ENCODE assay signal across 1 cellular context in the genomic region with DNA sequence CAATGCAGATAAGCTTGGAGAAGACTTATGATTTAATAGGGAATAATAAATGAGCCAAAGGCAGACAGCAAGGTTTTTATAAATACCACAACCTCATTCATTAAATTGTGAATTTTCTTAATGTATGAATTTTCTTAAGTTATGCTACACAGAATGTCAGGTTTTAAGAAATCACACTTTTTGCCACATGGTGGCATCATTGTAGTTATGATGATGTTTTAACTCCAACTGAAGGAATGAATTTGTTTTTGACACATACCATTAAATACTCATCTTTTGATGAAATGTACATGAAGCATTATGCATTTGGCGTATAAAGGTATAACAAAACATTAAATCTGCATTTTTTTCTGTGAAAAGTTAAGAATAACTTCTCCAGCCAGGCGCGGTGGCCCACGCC.
TF ChIP-seq lines count a peak whose summit lies in the region.

No MANE protein-coding gene starts in this region.

TF ChIP-seq in GM23338, 12 proteins besides CTCF, POLR2A, EP300 and RAD21 (continued from another document):
- TF ChIP-seq, protein P1, sequence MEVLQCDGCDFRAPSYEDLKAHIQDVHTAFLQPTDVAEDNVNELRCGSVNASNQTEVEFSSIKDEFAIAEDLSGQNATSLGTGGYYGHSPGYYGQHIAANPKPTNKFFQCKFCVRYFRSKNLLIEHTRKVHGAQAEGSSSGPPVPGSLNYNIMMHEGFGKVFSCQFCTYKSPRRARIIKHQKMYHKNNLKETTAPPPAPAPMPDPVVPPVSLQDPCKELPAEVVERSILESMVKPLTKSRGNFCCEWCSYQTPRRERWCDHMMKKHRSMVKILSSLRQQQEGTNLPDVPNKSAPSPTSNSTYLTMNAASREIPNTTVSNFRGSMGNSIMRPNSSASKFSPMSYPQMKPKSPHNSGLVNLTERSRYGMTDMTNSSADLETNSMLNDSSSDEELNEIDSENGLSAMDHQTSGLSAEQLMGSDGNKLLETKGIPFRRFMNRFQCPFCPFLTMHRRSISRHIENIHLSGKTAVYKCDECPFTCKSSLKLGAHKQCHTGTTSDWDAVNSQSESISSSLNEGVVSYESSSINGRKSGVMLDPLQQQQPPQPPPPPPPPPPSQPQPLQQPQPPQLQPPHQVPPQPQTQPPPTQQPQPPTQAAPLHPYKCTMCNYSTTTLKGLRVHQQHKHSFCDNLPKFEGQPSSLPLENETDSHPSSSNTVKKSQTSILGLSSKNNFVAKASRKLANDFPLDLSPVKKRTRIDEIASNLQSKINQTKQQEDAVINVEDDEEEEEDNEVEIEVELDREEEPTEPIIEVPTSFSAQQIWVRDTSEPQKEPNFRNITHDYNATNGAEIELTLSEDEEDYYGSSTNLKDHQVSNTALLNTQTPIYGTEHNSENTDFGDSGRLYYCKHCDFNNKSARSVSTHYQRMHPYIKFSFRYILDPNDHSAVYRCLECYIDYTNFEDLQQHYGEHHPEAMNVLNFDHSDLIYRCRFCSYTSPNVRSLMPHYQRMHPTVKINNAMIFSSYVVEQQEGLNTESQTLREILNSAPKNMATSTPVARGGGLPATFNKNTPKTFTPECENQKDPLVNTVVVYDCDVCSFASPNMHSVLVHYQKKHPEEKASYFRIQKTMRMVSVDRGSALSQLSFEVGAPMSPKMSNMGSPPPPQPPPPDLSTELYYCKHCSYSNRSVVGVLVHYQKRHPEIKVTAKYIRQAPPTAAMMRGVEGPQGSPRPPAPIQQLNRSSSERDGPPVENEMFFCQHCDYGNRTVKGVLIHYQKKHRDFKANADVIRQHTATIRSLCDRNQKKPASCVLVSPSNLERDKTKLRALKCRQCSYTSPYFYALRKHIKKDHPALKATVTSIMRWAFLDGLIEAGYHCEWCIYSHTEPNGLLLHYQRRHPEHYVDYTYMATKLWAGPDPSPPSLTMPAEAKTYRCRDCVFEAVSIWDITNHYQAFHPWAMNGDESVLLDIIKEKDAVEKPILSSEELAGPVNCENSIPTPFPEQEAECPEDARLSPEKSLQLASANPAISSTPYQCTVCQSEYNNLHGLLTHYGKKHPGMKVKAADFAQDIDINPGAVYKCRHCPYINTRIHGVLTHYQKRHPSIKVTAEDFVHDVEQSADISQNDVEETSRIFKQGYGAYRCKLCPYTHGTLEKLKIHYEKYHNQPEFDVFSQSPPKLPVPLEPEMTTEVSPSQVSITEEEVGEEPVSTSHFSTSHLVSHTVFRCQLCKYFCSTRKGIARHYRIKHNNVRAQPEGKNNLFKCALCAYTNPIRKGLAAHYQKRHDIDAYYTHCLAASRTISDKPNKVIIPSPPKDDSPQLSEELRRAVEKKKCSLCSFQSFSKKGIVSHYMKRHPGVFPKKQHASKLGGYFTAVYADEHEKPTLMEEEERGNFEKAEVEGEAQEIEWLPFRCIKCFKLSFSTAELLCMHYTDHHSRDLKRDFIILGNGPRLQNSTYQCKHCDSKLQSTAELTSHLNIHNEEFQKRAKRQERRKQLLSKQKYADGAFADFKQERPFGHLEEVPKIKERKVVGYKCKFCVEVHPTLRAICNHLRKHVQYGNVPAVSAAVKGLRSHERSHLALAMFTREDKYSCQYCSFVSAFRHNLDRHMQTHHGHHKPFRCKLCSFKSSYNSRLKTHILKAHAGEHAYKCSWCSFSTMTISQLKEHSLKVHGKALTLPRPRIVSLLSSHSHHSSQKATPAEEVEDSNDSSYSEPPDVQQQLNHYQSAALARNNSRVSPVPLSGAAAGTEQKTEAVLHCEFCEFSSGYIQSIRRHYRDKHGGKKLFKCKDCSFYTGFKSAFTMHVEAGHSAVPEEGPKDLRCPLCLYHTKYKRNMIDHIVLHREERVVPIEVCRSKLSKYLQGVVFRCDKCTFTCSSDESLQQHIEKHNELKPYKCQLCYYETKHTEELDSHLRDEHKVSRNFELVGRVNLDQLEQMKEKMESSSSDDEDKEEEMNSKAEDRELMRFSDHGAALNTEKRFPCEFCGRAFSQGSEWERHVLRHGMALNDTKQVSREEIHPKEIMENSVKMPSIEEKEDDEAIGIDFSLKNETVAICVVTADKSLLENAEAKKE (CRISPR knock-in tag; IDR thresholded peaks at IDR 0.05) = no peak
- TF ChIP-seq NANOG (IDR thresholded peaks at IDR 0.05; ENCODE audit: borderline replicate concordance) (no peak), STAT1 (IDR thresholded peaks at IDR 0.05; ENCODE audit: unreplicated experiment) (no peak), JUNB (IDR thresholded peaks at IDR 0.05; ENCODE audit: unreplicated experiment) (no peak)
